ENCODE assay signal across 24 cellular contexts in the genomic region with DNA sequence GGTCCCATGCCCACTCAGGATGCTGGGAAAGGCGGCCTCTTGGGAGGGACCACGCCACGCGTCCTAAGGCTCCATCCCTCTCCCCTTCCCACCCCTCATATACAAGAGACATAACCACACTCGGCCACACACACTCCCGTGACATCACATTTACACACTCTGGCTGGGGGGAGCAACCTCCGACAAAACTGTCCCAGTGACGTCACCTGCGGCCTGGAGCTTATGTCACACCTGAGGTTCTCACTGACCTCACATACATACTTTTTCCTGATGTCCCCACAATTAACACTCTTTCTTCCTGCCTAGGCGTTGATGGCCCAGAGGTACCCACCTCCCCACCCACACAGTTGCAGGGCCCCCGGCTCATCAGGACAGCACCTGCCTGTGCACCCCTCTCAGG. TPM values are rescaled to one million over a fixed set of nuclear protein-coding genes. Genes with fewer than 3 reads are reported as not detected.
A peak's percentile ranks its signal among the peaks of the same experiment; 100 is the strongest.
DNase-seq lines count a peak whose midpoint lies in the region; TF ChIP-seq lines count a peak whose summit lies in the region.
"Had no signal": no experiment of that assay in that cellular context is flagged by ENCODE, and none has a peak within 500 bp of the region (broad histone marks: within the 10 kb centered on the region; RNA-seq: fewer than 3 reads in every experiment).

No MANE protein-coding gene starts in this region.

- no peak for TF ChIP-seq POLR2A in adrenal gland (IDR thresholded peaks at IDR 0.05)

- DNase-seq in dorsolateral prefrontal cortex (no peak), neural progenitor cell (ENCODE audit: low spot score) (no peak), adrenal gland (no peak), NCI-H1092 treated with DMSO at 0.1 percent for 48 hours (lab: John Stamatoyannopoulos, UW) (no peak), T1000 (lab: John Stamatoyannopoulos, UW) (no peak)
- DNase-seq in activated CD8-positive, alpha-beta memory T cell treated with anti-CD3 and anti-CD28 coated beads, Interleukin-2, amount 50 U/mL, for 4 hours, result no peak
- DNase-seq: activated CD4-positive, alpha-beta T cell treated with anti-CD3 and anti-CD28 coated beads, Interleukin-2, amount 50 U/mL, for 1 hour; activated naive CD4-positive, alpha-beta T cell treated with Interleukin-2 at 50 U/mL for 16 hours; activated T-cell treated with anti-CD3 and anti-CD28 coated beads, Interleukin-2, amount 50 U/mL, for 4 hours; brain microvascular endothelial cell; foreskin melanocyte; HCEC 1CT; heart right ventricle; naive thymus-derived CD4-positive, alpha-beta T cell; stimulated activated CD8-positive, alpha-beta memory T cell treated with anti-CD3 and anti-CD28 coated beads, Interleukin-4, amount 100 ng/mL, for 48 hours; T-helper 1 cell; testis had no signal

- H3K4me3 Mint-ChIP-seq in neural progenitor cell, result peak overlapping the region; percentile 74
- H3K4me3 Mint-ChIP-seq: activated T-cell treated with anti-CD3 and anti-CD28 coated beads, Interleukin-2, amount 50 U/mL, for 4 hours; B cell; stimulated activated naive CD8-positive, alpha-beta T cell treated with anti-CD3 and anti-CD28 coated beads, Interleukin-15, Interleukin-2, amounts not matched to agents 100 ng/mL and 50 ng/mL, for 24 hours had no signal

- peaks cover 40% of the 10 kb centered on the region for H3K4me1 Mint-ChIP-seq in neural progenitor cell

- H3K4me3 ChIP-seq in BLaER1 (no peak overlapping the region), KMS-11 (IDR thresholded peaks at IDR 0.05; ENCODE audit: insufficient read depth, low read depth, low read length) (no peak overlapping the region), dorsolateral prefrontal cortex (peak overlapping the region in 47 of 59 donors; percentile 26 to 77 (median 61)), neural progenitor cell (no peak overlapping the region), adrenal gland (no peak overlapping the region)
- H3K4me3 ChIP-seq: heart right ventricle, testis had no signal

- peaks cover 60% of the 10 kb centered on the region for H3K4me1 ChIP-seq in BLaER1
- H3K4me1 ChIP-seq in KMS-11 (ENCODE audit: low read depth, poor library complexity, severe bottlenecking), result peaks cover 15% of the 10 kb centered on the region
- H3K4me1 ChIP-seq in neural progenitor cell, result peaks cover 11% of the 10 kb centered on the region
- no peaks in the 10 kb centered on the region for H3K4me1 ChIP-seq in adrenal gland (replicated peaks in 1 of 2)
- H3K4me1 ChIP-seq: parathyroid adenoma had no signal

- no peak overlapping the region for H3K9ac ChIP-seq in BLaER1
- H3K9ac ChIP-seq in KMS-11, result no peak overlapping the region
- no peak overlapping the region for H3K9ac ChIP-seq in neural progenitor cell
- H3K9ac ChIP-seq: parathyroid adenoma had no signal

- H3K27me3 ChIP-seq in BLaER1, result peaks cover 89% of the 10 kb centered on the region
- peaks cover 37% of the 10 kb centered on the region for H3K27me3 ChIP-seq in KMS-11 (ENCODE audit: insufficient read depth, low read depth)
- peaks cover 0 to 76% (median 21%) of the 10 kb centered on the region in 45 donors for H3K27me3 ChIP-seq in dorsolateral prefrontal cortex
- peaks cover 75% of the 10 kb centered on the region for H3K27me3 ChIP-seq in neural progenitor cell
- peaks cover 35% of the 10 kb centered on the region for H3K27me3 ChIP-seq in adrenal gland
- H3K27me3 ChIP-seq: testis had no signal

- intact Hi-C loops in dorsolateral prefrontal cortex (cut with DNase I) (loop anchor here (10.0 kb wide), 1 partner anchor 101 kb away; no protein-coding TSS in a partner anchor), adrenal gland (cut with DNase I) (loop anchor here (10.0 kb wide), 1 partner anchor 111 kb away; no protein-coding TSS in a partner anchor)

- H3K79me2 ChIP-seq in KMS-11 (ENCODE audit: insufficient read depth, low read depth), result no peaks in the 10 kb centered on the region
- no peaks in the 10 kb centered on the region for H3K79me2 ChIP-seq in neural progenitor cell (ENCODE audit: low read depth)
- H3K79me2 ChIP-seq: parathyroid adenoma had no signal

- H4K20me1 ChIP-seq in BLaER1 (peaks cover 79% of the 10 kb centered on the region), KMS-11 (ENCODE audit: insufficient read depth) (no peaks in the 10 kb centered on the region), neural progenitor cell (ENCODE audit: low read depth) (peaks cover 17% of the 10 kb centered on the region)

- no peaks in the 10 kb centered on the region for H3K9me3 Mint-ChIP-seq in neural progenitor cell
- H3K9me3 Mint-ChIP-seq: activated T-cell treated with anti-CD3 and anti-CD28 coated beads, Interleukin-2, amount 50 U/mL, for 4 hours; naive thymus-derived CD4-positive, alpha-beta T cell; stimulated activated naive CD8-positive, alpha-beta T cell treated with anti-CD3 and anti-CD28 coated beads, Interleukin-15, Interleukin-2, amounts not matched to agents 100 ng/mL and 50 ng/mL, for 24 hours; WTC11 had no signal

- H3K27me3 Mint-ChIP-seq in neural progenitor cell (ENCODE audit: insufficient read depth, low read depth), result peaks cover 67% of the 10 kb centered on the region

- H3K27ac ChIP-seq in BLaER1 (no peak overlapping the region), KMS-11 (no peak overlapping the region), dorsolateral prefrontal cortex (peak overlapping the region in 2 of 59 donors; percentile 43 to 51), neural progenitor cell (no peak overlapping the region), adrenal gland (no peak overlapping the region)
- H3K27ac ChIP-seq: brain microvascular endothelial cell, heart right ventricle, parathyroid adenoma, testis had no signal

- no peak overlapping the region for H2AFZ ChIP-seq in KMS-11 (ENCODE audit: low read depth)
- H2AFZ ChIP-seq in neural progenitor cell (replicated peaks), result no peak overlapping the region
- H2AFZ ChIP-seq: parathyroid adenoma had no signal

- peaks cover 52% of the 10 kb centered on the region for H3F3A ChIP-seq in neural progenitor cell (ENCODE audit: low read depth)

- H3K27ac Mint-ChIP-seq in neural progenitor cell, result no peak overlapping the region
- H3K27ac Mint-ChIP-seq: B cell; stimulated activated naive CD8-positive, alpha-beta T cell treated with anti-CD3 and anti-CD28 coated beads, Interleukin-15, Interleukin-2, amounts not matched to agents 100 ng/mL and 50 ng/mL, for 24 hours; WTC11 had no signal

- peak overlapping the region; percentile 92 for H3K4me2 ChIP-seq in BLaER1
- H3K4me2 ChIP-seq in KMS-11, result peak overlapping the region; percentile 49; the same call in 1 of the 2 replicates
- H3K4me2 ChIP-seq in neural progenitor cell, result no peak overlapping the region

- H3K36me3 Mint-ChIP-seq in neural progenitor cell, result no peaks in the 10 kb centered on the region
- H3K36me3 Mint-ChIP-seq: WTC11 had no signal

- H3K36me3 ChIP-seq in BLaER1 (no peaks in the 10 kb centered on the region), KMS-11 (ENCODE audit: insufficient read depth) (no peaks in the 10 kb centered on the region), neural progenitor cell (no peaks in the 10 kb centered on the region), adrenal gland (replicated peaks in 1 of 2) (no peaks in the 10 kb centered on the region)
- H3K36me3 ChIP-seq: brain microvascular endothelial cell, heart right ventricle had no signal

- TF ChIP-seq CTCF in KMS-11 (conservative IDR thresholded peaks at IDR 0.05; ENCODE audit: low read depth, low read length) (no peak), dorsolateral prefrontal cortex (IDR thresholded peaks at IDR 0.05 in 54 of 56, conservative IDR thresholded peaks at IDR 0.05 in 2 of 56; ENCODE audit: low read depth in 1 of 56, partially characterized antibody in 56 of 56) (no peak), neural progenitor cell (IDR thresholded peaks at IDR 0.05) (no peak), adrenal gland (IDR thresholded peaks at IDR 0.05) (no peak)

- WGBS in adrenal gland, 4 donors, result 80 to 87% (median 83%) methylated on average over 10 to 11 of the region's 11 CpGs

- H3K9me3 ChIP-seq in BLaER1 (no peaks in the 10 kb centered on the region), neural progenitor cell (ENCODE audit: low read depth) (no peaks in the 10 kb centered on the region), adrenal gland (replicated peaks in 1 of 3) (no peaks in the 10 kb centered on the region)
- H3K9me3 ChIP-seq: heart right ventricle, testis had no signal

RNA-seq across cellular contexts. Expression of gene ELFN2, which starts 1.9 kb away (rescaled TPM):
- total RNA-seq in dorsolateral prefrontal cortex (10 to 100 TPM; 22.8 to 99.1 (median 67.0) TPM), neural progenitor cell (ENCODE audit: low replicate concordance) (0.82 and 1.1 TPM in 2 replicates), adrenal gland (1 to 10 TPM in 1 of 8 donors, under 1 TPM in 5, not detected in 2; 0.04 to 2.3 (median 0.23) TPM)
- polyA plus RNA-seq in adrenal gland, result 1 to 10 TPM in 1 of 3 donors, under 1 TPM in 2; 0.30 to 3.3 (median 0.77) TPM
- total RNA-seq: A673 had no signal
- polyA plus RNA-seq: naive thymus-derived CD4-positive, alpha-beta T cell had no signal

Comparison
In these comparisons a context has a peak if more than half of its experiments do, and no peak if none do; other contexts are left out.
1. H3K4me3 ChIP-seq: peak in dorsolateral prefrontal cortex (47 of 59); none in BLaER1 (single experiment), KMS-11 (single experiment), neural progenitor cell (single experiment) and adrenal gland (0 of 4).
2. RNA of gene ELFN2, which starts 1.9 kb away (total RNA-seq): 22.8 to 99.1 TPM in dorsolateral prefrontal cortex; 0.82 to 1.1 TPM in neural progenitor cell and 0.04 to 2.3 TPM in adrenal gland; every median in the first group is over 4 times any median in the second.